In the genomic region with DNA sequence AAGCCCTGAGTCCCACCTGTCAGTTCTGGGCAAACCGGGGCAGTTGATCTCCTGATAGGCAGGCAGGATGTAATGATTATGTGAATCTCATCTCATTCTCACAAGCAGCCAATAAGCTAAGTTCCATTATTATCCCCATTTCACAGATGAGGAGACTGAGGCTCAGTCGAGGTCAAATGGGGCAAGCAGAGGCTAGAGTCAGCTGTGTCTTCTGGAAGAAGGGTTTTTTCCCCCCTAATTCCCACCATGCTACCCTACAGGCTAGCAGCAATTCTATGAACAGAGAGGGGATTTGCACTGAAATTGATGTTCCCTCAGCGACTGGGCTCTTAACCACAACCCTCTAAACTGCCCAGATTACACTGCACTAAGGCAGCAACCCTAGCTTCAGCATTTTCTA, we compare ENCODE assay signal across 18 cellular contexts.
DNase-seq lines count a peak whose midpoint lies in the region; ATAC-seq and TF ChIP-seq lines count a peak whose summit lies in the region.
"Had no signal": no experiment of that assay in that cellular context is flagged by ENCODE, and none has a peak within 500 bp of the region (broad histone marks: within the 10 kb centered on the region; RNA-seq: fewer than 3 reads in every experiment).

No MANE protein-coding gene starts in this region.

- POLR2A ChIA-PET in HEK293 (lab: Yijun Ruan, JAX) (no interaction called here), Panc1 (lab: Charles Lee) (interaction anchor here (0.6 kb wide), 1 partner anchor 40 kb away, joined by 4 read pairs; no protein-coding TSS in a partner anchor), WTC11 (lab: Charles Lee) (no interaction called here)

- H3K27ac ChIP-seq in HEK293 (ENCODE audit: extremely low read depth, low read depth, low read length) (no peak overlapping the region), Panc1 (ENCODE audit: low read length) (peak overlapping the region; percentile 62; the same call in 1 of the 2 replicates), left lung (no peak overlapping the region)
- H3K27ac ChIP-seq: BLaER1 had no signal

- H3K4me3 Mint-ChIP-seq in chondrocyte (ENCODE audit: unreplicated experiment) (no peak overlapping the region), WTC11 (no peak overlapping the region)
- H3K4me3 Mint-ChIP-seq: CD14-positive monocyte; CD4-positive, alpha-beta memory T cell; CD4-positive, CD25-positive, alpha-beta regulatory T cell; CD8-positive, alpha-beta memory T cell had no signal

- no TSS peak for BruUV-seq in Panc1 (replicated peaks; lab: Mats Ljungman, UMichigan)

- no peaks in the 10 kb centered on the region for H3K9me3 Mint-ChIP-seq in chondrocyte (ENCODE audit: low read depth)
- H3K9me3 Mint-ChIP-seq in WTC11: no peaks in the 10 kb centered on the region
- H3K9me3 Mint-ChIP-seq: CD4-positive, alpha-beta memory T cell; CD8-positive, alpha-beta memory T cell had no signal

- ATAC-seq in Panc1 (no peak), WTC11 (no peak), left lung (no peak)

- H3K36me3 Mint-ChIP-seq in chondrocyte (ENCODE audit: low read depth): no peaks in the 10 kb centered on the region
- no peaks in the 10 kb centered on the region for H3K36me3 Mint-ChIP-seq in WTC11
- H3K36me3 Mint-ChIP-seq: CD14-positive monocyte; CD4-positive, alpha-beta memory T cell; CD8-positive, alpha-beta memory T cell had no signal

- H3K9me3 ChIP-seq in HEK293 (ENCODE audit: control insufficient read depth, insufficient read depth, low read depth, low read length) (no peaks in the 10 kb centered on the region), Panc1 (ENCODE audit: control insufficient read depth, insufficient read depth, low read depth, low read length) (no peaks in the 10 kb centered on the region), left lung (no peaks in the 10 kb centered on the region)
- H3K9me3 ChIP-seq: BE2C, BLaER1 had no signal

- intact Hi-C loops in Panc1 (cut with micrococcal nuclease; ENCODE audit: unreplicated experiment) (no loop called here), left lung (cut with DNase I) (no loop called here)

- peaks cover 9% of the 10 kb centered on the region for H3K4me1 Mint-ChIP-seq in chondrocyte (ENCODE audit: low read depth)
- no peaks in the 10 kb centered on the region for H3K4me1 Mint-ChIP-seq in WTC11
- H3K4me1 Mint-ChIP-seq: CD4-positive, CD25-positive, alpha-beta regulatory T cell; CD8-positive, alpha-beta memory T cell had no signal

- H3K27me3 Mint-ChIP-seq in chondrocyte (ENCODE audit: low read depth) (no peaks in the 10 kb centered on the region), WTC11 (ENCODE audit: low read depth) (no peaks in the 10 kb centered on the region)
- H3K27me3 Mint-ChIP-seq: CD4-positive, alpha-beta memory T cell; CD8-positive, alpha-beta memory T cell had no signal

- no peak overlapping the region for H3K27ac Mint-ChIP-seq in chondrocyte (ENCODE audit: unreplicated experiment)
- H3K27ac Mint-ChIP-seq in WTC11: no peak overlapping the region
- H3K27ac Mint-ChIP-seq: CD14-positive monocyte; CD4-positive, alpha-beta memory T cell; CD4-positive, CD25-positive, alpha-beta regulatory T cell had no signal

- DNase-seq in Panc1 (ENCODE audit: low read depth, low spot score): no peak
- DNase-seq in chondrocyte (ENCODE audit: low spot score): peak; percentile 14
- no peak for DNase-seq in D341Med (ENCODE audit: low spot score)
- DNase-seq in WTC11 (ENCODE audit: low spot score): no peak
- no peak for DNase-seq in left lung
- DNase-seq: 8988T; ACHN; BE2C; C1 segment of cervical spinal cord; CD4-positive, alpha-beta memory T cell; CD4-positive, CD25-positive, alpha-beta regulatory T cell; CD8-positive, alpha-beta memory T cell; COR-L47; DMS79 treated with DMSO at 0.1 percent for 48 hours; GF-D8 had no signal

- CTCF ChIA-PET in HEK293 (lab: Yijun Ruan, JAX): interaction anchor here (0.7 to 0.9 kb wide), 2 partner anchors 68 to 467 kb away, joined by 3 read pairs; no protein-coding TSS in a partner anchor
- CTCF ChIA-PET in Panc1 (lab: Charles Lee): no interaction called here
- CTCF ChIA-PET in WTC11 (lab: Charles Lee): no interaction called here

- H3K4me3 ChIP-seq in HEK293 (ENCODE audit: low read depth, low read length): no peak overlapping the region
- H3K4me3 ChIP-seq in Panc1 (ENCODE audit: low read depth in 2 of 2, low read length in 2 of 2): no peak overlapping the region
- H3K4me3 ChIP-seq in left lung: no peak overlapping the region
- H3K4me3 ChIP-seq: BLaER1 had no signal

- H3K36me3 ChIP-seq in HEK293 (ENCODE audit: control insufficient read depth in 2 of 2, insufficient read depth in 1 of 2, low read length in 2 of 2): no peaks in the 10 kb centered on the region
- H3K36me3 ChIP-seq in Panc1 (ENCODE audit: control insufficient read depth, insufficient read depth, low read length): no peaks in the 10 kb centered on the region
- no peaks in the 10 kb centered on the region for H3K36me3 ChIP-seq in left lung
- H3K36me3 ChIP-seq: BE2C, BLaER1 had no signal

- TF ChIP-seq CTCF in HEK293 (tag by site-specific recombination; IDR thresholded peaks at IDR 0.05): no peak
- no peak for TF ChIP-seq CTCF in Panc1 (IDR thresholded peaks at IDR 0.05)
- TF ChIP-seq CTCF in chondrocyte (IDR thresholded peaks at IDR 0.05): no peak
- no peak for TF ChIP-seq CTCF in WTC11 (IDR thresholded peaks at IDR 0.05)
- TF ChIP-seq CTCF in left lung (IDR thresholded peaks at IDR 0.05): no peak

- H3K4me1 ChIP-seq in HEK293 (ENCODE audit: control insufficient read depth, insufficient read depth, low read length): no peaks in the 10 kb centered on the region
- H3K4me1 ChIP-seq in Panc1 (ENCODE audit: control insufficient read depth, insufficient read depth, low read length): peaks cover 11% of the 10 kb centered on the region
- no peaks in the 10 kb centered on the region for H3K4me1 ChIP-seq in left lung

- in situ Hi-C loops in Panc1 (cut with HindIII; ENCODE audit: low pct_unique_long_range_greater_than_20kb, low sequenced_read_pairs): no loop called here

- H3K27me3 ChIP-seq in Panc1 (ENCODE audit: control insufficient read depth, insufficient read depth, low read length): no peaks in the 10 kb centered on the region
- no peaks in the 10 kb centered on the region for H3K27me3 ChIP-seq in left lung
- H3K27me3 ChIP-seq: BE2C, BLaER1 had no signal

TF ChIP-seq in HEK293, 187 proteins besides CTCF, POLR2A, EP300 and RAD21:
- no peak for TF ChIP-seq ZNF623 (tag by site-specific recombination; IDR thresholded peaks at IDR 0.05)
- TF ChIP-seq, protein P1, sequence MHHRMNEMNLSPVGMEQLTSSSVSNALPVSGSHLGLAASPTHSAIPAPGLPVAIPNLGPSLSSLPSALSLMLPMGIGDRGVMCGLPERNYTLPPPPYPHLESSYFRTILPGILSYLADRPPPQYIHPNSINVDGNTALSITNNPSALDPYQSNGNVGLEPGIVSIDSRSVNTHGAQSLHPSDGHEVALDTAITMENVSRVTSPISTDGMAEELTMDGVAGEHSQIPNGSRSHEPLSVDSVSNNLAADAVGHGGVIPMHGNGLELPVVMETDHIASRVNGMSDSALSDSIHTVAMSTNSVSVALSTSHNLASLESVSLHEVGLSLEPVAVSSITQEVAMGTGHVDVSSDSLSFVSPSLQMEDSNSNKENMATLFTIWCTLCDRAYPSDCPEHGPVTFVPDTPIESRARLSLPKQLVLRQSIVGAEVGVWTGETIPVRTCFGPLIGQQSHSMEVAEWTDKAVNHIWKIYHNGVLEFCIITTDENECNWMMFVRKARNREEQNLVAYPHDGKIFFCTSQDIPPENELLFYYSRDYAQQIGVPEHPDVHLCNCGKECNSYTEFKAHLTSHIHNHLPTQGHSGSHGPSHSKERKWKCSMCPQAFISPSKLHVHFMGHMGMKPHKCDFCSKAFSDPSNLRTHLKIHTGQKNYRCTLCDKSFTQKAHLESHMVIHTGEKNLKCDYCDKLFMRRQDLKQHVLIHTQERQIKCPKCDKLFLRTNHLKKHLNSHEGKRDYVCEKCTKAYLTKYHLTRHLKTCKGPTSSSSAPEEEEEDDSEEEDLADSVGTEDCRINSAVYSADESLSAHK (tag by site-specific recombination; IDR thresholded peaks at IDR 0.05): no peak
- TF ChIP-seq, protein P2, sequence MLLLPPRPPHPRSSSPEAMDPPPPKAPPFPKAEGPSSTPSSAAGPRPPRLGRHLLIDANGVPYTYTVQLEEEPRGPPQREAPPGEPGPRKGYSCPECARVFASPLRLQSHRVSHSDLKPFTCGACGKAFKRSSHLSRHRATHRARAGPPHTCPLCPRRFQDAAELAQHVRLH (tag by site-specific recombination; IDR thresholded peaks at IDR 0.05): 0 out of 2 replicates have a peak, but pooled peaks have one; percentile 14

TF ChIP-seq in WTC11, 78 proteins besides CTCF, POLR2A, EP300 and RAD21 (continues in another document):
- TF ChIP-seq ZNF416 (CRISPR knock-in tag; IDR thresholded peaks at IDR 0.05) (no peak), CBFB (CRISPR knock-in tag; IDR thresholded peaks at IDR 0.05; ENCODE audit: low read depth) (no peak), TEAD1 (CRISPR knock-in tag; IDR thresholded peaks at IDR 0.05) (no peak), NR1H2 (CRISPR knock-in tag; IDR thresholded peaks at IDR 0.05) (no peak)
- TF ChIP-seq, protein P3, sequence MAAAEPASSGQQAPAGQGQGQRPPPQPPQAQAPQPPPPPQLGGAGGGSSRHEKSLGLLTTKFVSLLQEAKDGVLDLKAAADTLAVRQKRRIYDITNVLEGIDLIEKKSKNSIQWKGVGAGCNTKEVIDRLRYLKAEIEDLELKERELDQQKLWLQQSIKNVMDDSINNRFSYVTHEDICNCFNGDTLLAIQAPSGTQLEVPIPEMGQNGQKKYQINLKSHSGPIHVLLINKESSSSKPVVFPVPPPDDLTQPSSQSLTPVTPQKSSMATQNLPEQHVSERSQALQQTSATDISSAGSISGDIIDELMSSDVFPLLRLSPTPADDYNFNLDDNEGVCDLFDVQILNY (CRISPR knock-in tag; IDR thresholded peaks at IDR 0.05): no peak
- TF ChIP-seq, protein P4, sequence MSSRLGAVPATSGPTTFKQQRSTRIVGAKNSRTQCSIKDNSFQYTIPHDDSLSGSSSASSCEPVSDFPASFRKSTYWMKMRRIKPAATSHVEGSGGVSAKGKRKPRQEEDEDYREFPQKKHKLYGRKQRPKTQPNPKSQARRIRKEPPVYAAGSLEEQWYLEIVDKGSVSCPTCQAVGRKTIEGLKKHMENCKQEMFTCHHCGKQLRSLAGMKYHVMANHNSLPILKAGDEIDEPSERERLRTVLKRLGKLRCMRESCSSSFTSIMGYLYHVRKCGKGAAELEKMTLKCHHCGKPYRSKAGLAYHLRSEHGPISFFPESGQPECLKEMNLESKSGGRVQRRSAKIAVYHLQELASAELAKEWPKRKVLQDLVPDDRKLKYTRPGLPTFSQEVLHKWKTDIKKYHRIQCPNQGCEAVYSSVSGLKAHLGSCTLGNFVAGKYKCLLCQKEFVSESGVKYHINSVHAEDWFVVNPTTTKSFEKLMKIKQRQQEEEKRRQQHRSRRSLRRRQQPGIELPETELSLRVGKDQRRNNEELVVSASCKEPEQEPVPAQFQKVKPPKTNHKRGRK (CRISPR knock-in tag; IDR thresholded peaks at IDR 0.05; ENCODE audit: borderline replicate concordance): no peak
